In the genomic region with DNA sequence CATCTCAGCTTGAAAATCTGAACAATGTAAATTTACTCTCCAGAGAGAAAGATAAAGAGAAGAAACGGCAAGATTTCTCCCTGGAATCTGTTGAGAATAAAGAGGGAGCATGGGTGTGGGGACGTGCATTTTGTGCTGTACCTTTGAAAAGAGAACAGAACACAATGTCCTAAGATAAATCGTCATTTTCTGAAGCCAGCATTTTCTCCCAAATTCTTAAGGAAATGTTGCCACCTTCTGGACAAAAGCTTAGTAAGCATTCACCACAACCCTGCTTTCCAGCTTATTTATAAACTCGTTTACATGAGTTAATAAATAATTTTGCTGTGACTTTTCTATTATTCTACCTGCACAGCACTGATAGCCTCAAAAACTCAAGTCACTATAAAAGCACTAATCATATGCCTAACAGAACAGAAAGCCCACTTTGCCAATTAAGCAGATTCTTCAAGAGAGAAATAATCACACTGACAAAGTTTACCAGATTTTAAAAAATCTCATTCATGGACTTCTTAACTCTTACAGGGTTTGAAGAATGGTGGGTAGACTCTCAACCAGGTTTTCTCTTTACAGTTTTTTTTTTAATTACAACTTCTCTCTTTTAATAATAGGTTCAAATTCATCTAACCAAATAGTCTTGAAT, we compare ENCODE assay signal across 8 cellular contexts.
DNase-seq lines count a peak whose midpoint lies in the region; ATAC-seq and TF ChIP-seq lines count a peak whose summit lies in the region.

No MANE protein-coding gene starts in this region.

- H3K4me3 Mint-ChIP-seq in type B pancreatic cell: no peak overlapping the region
- H3K4me3 Mint-ChIP-seq in activated CD4-positive, alpha-beta memory T cell treated with anti-CD3 and anti-CD28 coated beads for 36 hours: no peak overlapping the region

- no peaks in the 10 kb centered on the region for H3K36me3 Mint-ChIP-seq in type B pancreatic cell
- no peaks in the 10 kb centered on the region for H3K36me3 Mint-ChIP-seq in activated CD4-positive, alpha-beta memory T cell treated with anti-CD3 and anti-CD28 coated beads for 36 hours

- CTCF ChIA-PET in GM10248 (lab: Yijun Ruan, JAX): interaction anchor here (1.2 to 1.8 kb wide), 4 partner anchors 9 to 1461 kb away, joined by 3 to 7 read pairs (median 4); no protein-coding TSS in a partner anchor
- CTCF ChIA-PET in activated CD4-positive, alpha-beta memory T cell treated with anti-CD3 and anti-CD28 coated beads for 36 hours (lab: Charles Lee): no interaction called here

- H3K4me1 Mint-ChIP-seq in type B pancreatic cell (ENCODE audit: unreplicated experiment): peaks cover 24% of the 10 kb centered on the region
- no peaks in the 10 kb centered on the region for H3K4me1 Mint-ChIP-seq in activated CD4-positive, alpha-beta memory T cell treated with anti-CD3 and anti-CD28 coated beads for 36 hours (ENCODE audit: low read depth)

- peak; percentile 62 for ATAC-seq in HG02840 (IDR thresholded peaks at IDR 0.05; ENCODE audit: low FRiP score, unreplicated experiment)

- TF ChIP-seq CTCF in GM10248 (IDR thresholded peaks at IDR 0.05; ENCODE audit: control extremely low read depth, extremely low read depth, low read depth, missing control alignments): peak; percentile 23
- peak; percentile 87 for TF ChIP-seq CTCF in type B pancreatic cell (conservative IDR thresholded peaks at IDR 0.05)

- peak; percentile 34 for DNase-seq in GM10248 (ENCODE audit: extremely low spot score)
- DNase-seq in NCI-H2081 treated with DMSO at 0.1 percent for 48 hours (lab: John Stamatoyannopoulos, UW): peak; percentile 38
- peak; percentile 39 for DNase-seq in amniotic stem cell (lab: John Stamatoyannopoulos, UW)
- DNase-seq in inferior parietal cortex (ENCODE audit: extremely low spot score): peak; percentile 87
- no peak for DNase-seq in type B pancreatic cell (ENCODE audit: extremely low spot score, unreplicated experiment)
- DNase-seq in stimulated activated CD4-positive, alpha-beta T cell treated with anti-CD3 and anti-CD28 coated beads, Interleukin-4, amount 100 ng/mL, for 24 hours: no peak
- DNase-seq in activated CD4-positive, alpha-beta memory T cell treated with anti-CD3 and anti-CD28 coated beads for 36 hours: no peak

- POLR2A ChIA-PET in GM10248 (lab: Yijun Ruan, JAX): no interaction called here
- POLR2A ChIA-PET in activated CD4-positive, alpha-beta memory T cell treated with anti-CD3 and anti-CD28 coated beads for 36 hours (lab: Charles Lee): no interaction called here

- H3K27ac Mint-ChIP-seq in type B pancreatic cell: no peak overlapping the region
- no peak overlapping the region for H3K27ac Mint-ChIP-seq in activated CD4-positive, alpha-beta memory T cell treated with anti-CD3 and anti-CD28 coated beads for 36 hours

- H3K27me3 Mint-ChIP-seq in type B pancreatic cell: peaks cover 6% of the 10 kb centered on the region
- no peaks in the 10 kb centered on the region for H3K27me3 Mint-ChIP-seq in activated CD4-positive, alpha-beta memory T cell treated with anti-CD3 and anti-CD28 coated beads for 36 hours

- intact Hi-C loops in activated CD4-positive, alpha-beta memory T cell treated with anti-CD3 and anti-CD28 coated beads for 36 hours (cut with micrococcal nuclease): no loop called here

- H3K9me3 Mint-ChIP-seq in type B pancreatic cell: no peaks in the 10 kb centered on the region
- H3K9me3 Mint-ChIP-seq in activated CD4-positive, alpha-beta memory T cell treated with anti-CD3 and anti-CD28 coated beads for 36 hours: no peaks in the 10 kb centered on the region

Comparison
In these comparisons a context has a peak if more than half of its experiments do, and no peak if none do; other contexts are left out.
1. DNase-seq: peak in GM10248 (single experiment), NCI-H2081 treated with DMSO at 0.1 percent for 48 hours (single experiment), amniotic stem cell (single experiment) and inferior parietal cortex (single experiment); none in type B pancreatic cell (single experiment), stimulated activated CD4-positive, alpha-beta T cell treated with anti-CD3 and anti-CD28 coated beads, Interleukin-4, amount 100 ng/mL, for 24 hours (single experiment) and activated CD4-positive, alpha-beta memory T cell treated with anti-CD3 and anti-CD28 coated beads for 36 hours (single experiment).